ENCODE assay signal across 1 cellular context in the genomic region with DNA sequence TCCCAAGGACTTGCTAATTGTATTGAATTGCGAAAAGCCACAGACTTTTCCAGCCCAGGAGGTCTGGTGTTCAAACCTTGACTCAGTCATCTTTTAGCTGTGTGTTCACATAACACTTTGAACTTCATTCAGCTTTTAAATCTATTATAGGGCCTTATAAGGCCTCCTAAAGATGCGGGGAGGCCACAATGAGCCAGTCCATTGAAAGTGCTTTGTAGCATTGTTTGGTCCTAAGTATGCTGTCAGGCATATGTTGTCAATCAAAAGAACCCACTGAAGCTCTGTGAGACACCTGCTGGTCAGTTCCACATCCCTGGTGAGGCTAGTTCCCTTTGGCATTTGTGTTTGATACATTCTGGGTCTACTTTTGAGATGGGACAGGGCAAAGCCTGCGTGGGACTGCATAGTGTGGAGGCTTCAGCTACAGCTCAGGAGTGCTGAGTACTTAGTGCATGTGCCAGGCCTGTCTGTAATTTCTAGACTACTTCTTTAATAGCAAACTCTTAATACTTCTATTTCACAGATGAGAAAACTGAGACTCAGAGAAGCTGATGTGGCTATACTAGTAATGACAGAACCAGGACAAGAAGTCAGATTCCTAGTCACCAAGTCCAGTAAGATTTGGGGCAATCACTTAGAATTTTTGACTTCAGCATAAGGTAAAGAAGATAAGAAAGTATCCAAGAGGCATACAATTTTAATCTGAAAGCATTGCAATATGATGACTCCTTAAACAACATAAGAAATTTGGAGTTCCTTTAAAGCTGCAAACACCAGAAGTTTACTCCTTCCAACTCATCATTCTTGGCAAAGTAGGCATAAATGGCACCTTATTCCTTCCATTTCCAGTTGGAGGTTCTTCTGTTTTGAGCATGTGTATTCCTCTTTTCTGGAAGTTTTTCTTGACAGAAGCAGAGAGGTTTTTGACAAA.
A peak's percentile ranks its signal among the peaks of the same experiment; 100 is the strongest.
TF ChIP-seq lines count a peak whose summit lies in the region.

No MANE protein-coding gene starts in this region.

TF ChIP-seq in HepG2, 621 proteins besides CTCF, POLR2A, EP300 and RAD21 (continued from another document):
- TF ChIP-seq, protein P1, sequence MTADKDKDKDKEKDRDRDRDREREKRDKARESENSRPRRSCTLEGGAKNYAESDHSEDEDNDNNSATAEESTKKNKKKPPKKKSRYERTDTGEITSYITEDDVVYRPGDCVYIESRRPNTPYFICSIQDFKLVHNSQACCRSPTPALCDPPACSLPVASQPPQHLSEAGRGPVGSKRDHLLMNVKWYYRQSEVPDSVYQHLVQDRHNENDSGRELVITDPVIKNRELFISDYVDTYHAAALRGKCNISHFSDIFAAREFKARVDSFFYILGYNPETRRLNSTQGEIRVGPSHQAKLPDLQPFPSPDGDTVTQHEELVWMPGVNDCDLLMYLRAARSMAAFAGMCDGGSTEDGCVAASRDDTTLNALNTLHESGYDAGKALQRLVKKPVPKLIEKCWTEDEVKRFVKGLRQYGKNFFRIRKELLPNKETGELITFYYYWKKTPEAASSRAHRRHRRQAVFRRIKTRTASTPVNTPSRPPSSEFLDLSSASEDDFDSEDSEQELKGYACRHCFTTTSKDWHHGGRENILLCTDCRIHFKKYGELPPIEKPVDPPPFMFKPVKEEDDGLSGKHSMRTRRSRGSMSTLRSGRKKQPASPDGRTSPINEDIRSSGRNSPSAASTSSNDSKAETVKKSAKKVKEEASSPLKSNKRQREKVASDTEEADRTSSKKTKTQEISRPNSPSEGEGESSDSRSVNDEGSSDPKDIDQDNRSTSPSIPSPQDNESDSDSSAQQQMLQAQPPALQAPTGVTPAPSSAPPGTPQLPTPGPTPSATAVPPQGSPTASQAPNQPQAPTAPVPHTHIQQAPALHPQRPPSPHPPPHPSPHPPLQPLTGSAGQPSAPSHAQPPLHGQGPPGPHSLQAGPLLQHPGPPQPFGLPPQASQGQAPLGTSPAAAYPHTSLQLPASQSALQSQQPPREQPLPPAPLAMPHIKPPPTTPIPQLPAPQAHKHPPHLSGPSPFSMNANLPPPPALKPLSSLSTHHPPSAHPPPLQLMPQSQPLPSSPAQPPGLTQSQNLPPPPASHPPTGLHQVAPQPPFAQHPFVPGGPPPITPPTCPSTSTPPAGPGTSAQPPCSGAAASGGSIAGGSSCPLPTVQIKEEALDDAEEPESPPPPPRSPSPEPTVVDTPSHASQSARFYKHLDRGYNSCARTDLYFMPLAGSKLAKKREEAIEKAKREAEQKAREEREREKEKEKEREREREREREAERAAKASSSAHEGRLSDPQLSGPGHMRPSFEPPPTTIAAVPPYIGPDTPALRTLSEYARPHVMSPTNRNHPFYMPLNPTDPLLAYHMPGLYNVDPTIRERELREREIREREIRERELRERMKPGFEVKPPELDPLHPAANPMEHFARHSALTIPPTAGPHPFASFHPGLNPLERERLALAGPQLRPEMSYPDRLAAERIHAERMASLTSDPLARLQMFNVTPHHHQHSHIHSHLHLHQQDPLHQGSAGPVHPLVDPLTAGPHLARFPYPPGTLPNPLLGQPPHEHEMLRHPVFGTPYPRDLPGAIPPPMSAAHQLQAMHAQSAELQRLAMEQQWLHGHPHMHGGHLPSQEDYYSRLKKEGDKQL (CRISPR knock-in tag; IDR thresholded peaks at IDR 0.05; ENCODE audit: low read depth) = no peak
- TF ChIP-seq FOSL2 (CRISPR knock-in tag; IDR thresholded peaks at IDR 0.05) (peak; percentile 30; the same call in 1 of the 2 replicates), ZNF616 (CRISPR knock-in tag; IDR thresholded peaks at IDR 0.05; ENCODE audit: low read depth) (no peak), FIP1L1 (IDR thresholded peaks at IDR 0.05; ENCODE audit: borderline replicate concordance, insufficient read depth, low read depth, low read length) (no peak), MBNL3 (CRISPR knock-in tag; conservative IDR thresholded peaks at IDR 0.05) (no peak)
- TF ChIP-seq, protein P2, sequence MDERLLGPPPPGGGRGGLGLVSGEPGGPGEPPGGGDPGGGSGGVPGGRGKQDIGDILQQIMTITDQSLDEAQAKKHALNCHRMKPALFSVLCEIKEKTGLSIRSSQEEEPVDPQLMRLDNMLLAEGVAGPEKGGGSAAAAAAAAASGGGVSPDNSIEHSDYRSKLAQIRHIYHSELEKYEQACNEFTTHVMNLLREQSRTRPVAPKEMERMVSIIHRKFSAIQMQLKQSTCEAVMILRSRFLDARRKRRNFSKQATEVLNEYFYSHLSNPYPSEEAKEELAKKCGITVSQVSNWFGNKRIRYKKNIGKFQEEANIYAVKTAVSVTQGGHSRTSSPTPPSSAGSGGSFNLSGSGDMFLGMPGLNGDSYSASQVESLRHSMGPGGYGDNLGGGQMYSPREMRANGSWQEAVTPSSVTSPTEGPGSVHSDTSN (CRISPR knock-in tag; IDR thresholded peaks at IDR 0.05) = peak; percentile 60
